21 cellular contexts compared by ENCODE assay signal in genomic region chr22:23289130-23289503, GRCh38.
"Had no signal": no experiment of that assay in that cellular context is flagged by ENCODE, and none has a peak within 500 bp of the region (broad histone marks: within the 10 kb centered on the region; RNA-seq: fewer than 3 reads in every experiment).

No MANE protein-coding gene starts in this region.

- H3K9me3 Mint-ChIP-seq: activated B cell treated with CpG ODN at 0.5 μM for 24 hours; activated CD8-positive, alpha-beta T cell treated with anti-CD3 and anti-CD28 coated beads for 36 hours; activated T-cell treated with anti-CD3 and anti-CD28 coated beads, Interleukin-2, amount 50 U/mL, for 72 hours; naive B cell; neural progenitor cell; stimulated activated naive CD8-positive, alpha-beta T cell treated with anti-CD3 and anti-CD28 coated beads, Interleukin-15, amount 100 ng/mL, for 72 hours had no signal

- H3K27me3 Mint-ChIP-seq: activated B cell treated with CpG ODN at 0.5 μM for 24 hours; activated CD8-positive, alpha-beta T cell treated with anti-CD3 and anti-CD28 coated beads for 36 hours; activated naive CD8-positive, alpha-beta T cell; naive B cell; stimulated activated naive CD8-positive, alpha-beta T cell treated with anti-CD3 and anti-CD28 coated beads, Interleukin-15, amount 100 ng/mL, for 72 hours had no signal

- H3K4me1 Mint-ChIP-seq: activated B cell treated with CpG ODN at 0.5 μM for 24 hours; stimulated activated naive CD8-positive, alpha-beta T cell treated with anti-CD3 and anti-CD28 coated beads, Interleukin-15, amount 100 ng/mL, for 72 hours had no signal

- DNase-seq: activated B cell treated with CpG ODN at 0.5 μM for 24 hours; activated CD8-positive, alpha-beta memory T cell treated with anti-CD3 and anti-CD28 coated beads, Interleukin-2, amount 50 U/mL, for 4 hours; activated gamma-delta T cell; activated T-cell treated with anti-CD3 and anti-CD28 coated beads, Interleukin-2, amount 50 U/mL, for 72 hours; amniotic stem cell; central memory CD4-positive, alpha-beta T cell; effector CD4-positive, alpha-beta T cell; head of caudate nucleus; naive B cell; small intestine; stimulated activated CD4-positive, alpha-beta T cell treated with anti-CD3 and anti-CD28 coated beads, Interleukin-4, amount 100 ng/mL, for 4 hours; stimulated activated CD8-positive, alpha-beta memory T cell treated with anti-CD3 and anti-CD28 coated beads, Interleukin-4, amount 100 ng/mL, for 48 hours; stimulated activated naive CD8-positive, alpha-beta T cell treated with anti-CD3 and anti-CD28 coated beads, Interleukin-15, amount 100 ng/mL, for 72 hours had no signal

- H3K27ac Mint-ChIP-seq: activated B cell treated with CpG ODN at 0.5 μM for 24 hours; activated CD8-positive, alpha-beta T cell treated with anti-CD3 and anti-CD28 coated beads for 36 hours; activated naive CD8-positive, alpha-beta T cell; activated T-cell treated with anti-CD3 and anti-CD28 coated beads, Interleukin-2, amount 50 U/mL, for 72 hours; neural progenitor cell; stimulated activated naive CD8-positive, alpha-beta T cell treated with anti-CD3 and anti-CD28 coated beads, Interleukin-15, amount 100 ng/mL, for 72 hours had no signal

- H3K4me3 ChIP-seq: body of pancreas, coronary artery, neural progenitor cell, thoracic aorta, vagina had no signal

- H3K27ac ChIP-seq: body of pancreas, foreskin keratinocyte, neural progenitor cell had no signal

- H3K4me3 Mint-ChIP-seq: activated B cell treated with CpG ODN at 0.5 μM for 24 hours; activated CD8-positive, alpha-beta T cell treated with anti-CD3 and anti-CD28 coated beads for 36 hours; activated naive CD8-positive, alpha-beta T cell; activated T-cell treated with anti-CD3 and anti-CD28 coated beads, Interleukin-2, amount 50 U/mL, for 72 hours; stimulated activated naive CD8-positive, alpha-beta T cell treated with anti-CD3 and anti-CD28 coated beads, Interleukin-15, amount 100 ng/mL, for 72 hours had no signal

- H3K9me3 ChIP-seq: body of pancreas, thoracic aorta, vagina had no signal

- H3K27me3 ChIP-seq: body of pancreas, foreskin keratinocyte, neural progenitor cell, vagina had no signal

- H3K4me1 ChIP-seq: body of pancreas, foreskin keratinocyte, neural progenitor cell had no signal

- H3K36me3 ChIP-seq: neural progenitor cell had no signal

- H3K36me3 Mint-ChIP-seq: activated naive CD8-positive, alpha-beta T cell had no signal
